ENCODE assay signal across 7 cellular contexts in the genomic region with DNA sequence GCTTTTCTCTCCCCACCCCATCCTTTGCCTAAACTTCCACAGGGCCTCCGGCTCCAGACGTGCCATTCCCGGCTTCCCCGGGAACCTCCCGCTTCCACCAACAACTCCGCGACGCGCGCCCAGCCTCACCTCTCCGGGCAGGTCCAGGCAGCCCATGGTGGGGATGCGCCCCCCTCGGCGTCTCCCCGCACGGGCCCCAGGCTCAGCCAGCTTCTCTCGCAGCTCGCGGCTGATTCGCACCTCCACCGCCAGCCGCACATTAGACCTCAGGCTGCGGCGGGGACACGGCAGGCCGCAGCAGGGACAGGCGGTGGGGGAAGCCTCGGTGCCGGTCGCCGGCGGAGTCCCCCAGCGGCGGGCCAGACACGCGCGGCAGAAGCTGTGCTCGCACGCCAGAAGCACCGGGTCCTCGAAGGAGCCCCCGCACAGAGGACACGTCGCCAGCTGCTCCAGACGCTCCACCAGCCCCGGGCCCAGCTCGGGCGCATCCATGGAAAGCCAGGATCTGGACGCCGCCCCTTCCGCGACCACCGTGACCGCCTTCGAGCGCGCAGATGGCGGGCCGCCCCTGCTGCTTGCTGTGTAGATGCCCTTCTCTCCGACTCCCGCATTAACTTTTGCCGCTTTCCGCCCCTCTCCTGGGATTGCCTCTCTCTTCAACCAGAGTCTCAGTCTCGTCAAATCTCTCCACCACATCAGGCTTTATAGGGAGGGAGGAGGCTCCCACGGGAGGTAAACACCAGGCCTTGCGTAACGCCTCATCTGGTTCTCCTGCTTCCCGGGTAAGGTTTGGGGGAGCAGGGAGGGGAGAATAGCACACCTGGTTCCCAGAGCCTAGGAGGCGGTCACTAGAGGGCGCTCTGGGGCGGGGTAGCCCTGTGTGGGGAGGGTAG. TPM values are rescaled to one million over a fixed set of nuclear protein-coding genes. Genes with fewer than 3 reads are reported as not detected.
A peak's percentile ranks its signal among the peaks of the same experiment; 100 is the strongest.
DNase-seq lines count a peak whose midpoint lies in the region; ATAC-seq and TF ChIP-seq lines count a peak whose summit lies in the region.

A gene with protein sequence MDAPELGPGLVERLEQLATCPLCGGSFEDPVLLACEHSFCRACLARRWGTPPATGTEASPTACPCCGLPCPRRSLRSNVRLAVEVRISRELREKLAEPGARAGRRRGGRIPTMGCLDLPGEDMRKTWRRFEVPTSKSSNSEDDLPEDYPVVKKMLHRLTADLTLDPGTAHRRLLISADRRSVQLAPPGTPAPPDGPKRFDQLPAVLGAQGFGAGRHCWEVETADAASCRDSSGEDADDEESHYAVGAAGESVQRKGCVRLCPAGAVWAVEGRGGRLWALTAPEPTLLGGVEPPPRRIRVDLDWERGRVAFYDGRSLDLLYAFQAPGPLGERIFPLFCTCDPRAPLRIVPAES (minus strand): TSS at position 676 of the 893 bp plus-strand sequence. CDS start 184 bp downstream, at position 492.

- 2 to 3% (median 2%) methylated on average over 71 of the region's 71 CpGs for WGBS in ovary, 3 donors

- intact Hi-C loops in ovary (cut with DNase I), result no loop called here

- CTCF ChIA-PET in RWPE1 (lab: Yijun Ruan, JAX), result interaction anchor here (0.6 to 2.2 kb wide), 3 partner anchors 24 to 56 kb away, joined by 3 to 8 read pairs (median 3); no protein-coding TSS in a partner anchor

- no peaks in the 10 kb centered on the region for H3K27me3 ChIP-seq in ovary

- no peak for TF ChIP-seq EP300 in ovary (IDR thresholded peaks at IDR 0.05)

- POLR2A ChIA-PET in RWPE1 (lab: Yijun Ruan, JAX; ENCODE audit: low non-redundant PET), result interaction anchor here (1.3 kb wide), 1 partner anchor 26 kb away, joined by 5 read pairs; no protein-coding TSS in a partner anchor

- H3K36me3 ChIP-seq in ovary, result no peaks in the 10 kb centered on the region

- peaks cover 8% of the 10 kb centered on the region for H3K4me1 ChIP-seq in ovary (ENCODE audit: insufficient read depth)

- H3K9me3 ChIP-seq in ovary, result no peaks in the 10 kb centered on the region

- DNase-seq in GM20000 (ENCODE audit: low spot score), result peak; percentile 46
- peak; percentile 74 for DNase-seq in RWPE1 (ENCODE audit: low spot score)
- peak; percentile 41 for DNase-seq in epithelial cell of prostate (ENCODE audit: low read depth, low spot score)
- peak in 4 of 5 donors; percentile 45 to 64 (median 54) for DNase-seq in ovary
- no peak for DNase-seq in KBM-7

- peak within 1 kb of the TSS; percentile 6 for H3K4me3 ChIP-seq in ovary

- ATAC-seq in HG03280 (IDR thresholded peaks at IDR 0.05; ENCODE audit: unreplicated experiment) (no peak), GM18505 (IDR thresholded peaks at IDR 0.05; ENCODE audit: unreplicated experiment) (no peak)

- TF ChIP-seq POLR2A in ovary (IDR thresholded peaks at IDR 0.05) (no peak), GM18505 (IDR thresholded peaks at IDR 0.05; ENCODE audit: borderline replicate concordance, extremely low read depth, insufficient read depth, insufficient read length) (no peak)

- peak; percentile 24 for TF ChIP-seq CTCF in GM20000 (IDR thresholded peaks at IDR 0.05; ENCODE audit: extremely low read depth, missing control alignments)
- TF ChIP-seq CTCF in RWPE1 (conservative IDR thresholded peaks at IDR 0.05; ENCODE audit: low read depth), result peak; percentile 73
- TF ChIP-seq CTCF in ovary (IDR thresholded peaks at IDR 0.05), result peak in 1 of 3 donors; percentile 6

- peak within 1 kb of the TSS; percentile 87 for H3K27ac ChIP-seq in RWPE1
- H3K27ac ChIP-seq in epithelial cell of prostate, result peak within 1 kb of the TSS; percentile 81
- no peak within 1 kb of the TSS for H3K27ac ChIP-seq in ovary

- in situ Hi-C loops in KBM-7 (cut with MboI; ENCODE audit: low pct_unique_long_range_greater_than_20kb, low sequenced_read_pairs), result no loop called here

RNA-seq across cellular contexts. Expression of the gene that starts here (rescaled TPM):
- 1 to 10 TPM in 3 of 7 donors, under 1 TPM in 3, not detected in 1; 0.28 to 3.1 (median 0.97) TPM for total RNA-seq in ovary
- polyA plus RNA-seq in ovary, result 1 to 10 TPM in 1 of 2 donors, under 1 TPM in 1; 0.57 to 1.1 TPM

Comparison
In these comparisons a context has a peak if more than half of its experiments do, and no peak if none do; other contexts are left out.
1. H3K27ac ChIP-seq: peak in RWPE1 (single experiment) and epithelial cell of prostate (single experiment); none in ovary (0 of 2).